Comparison of ENCODE assay signal across 8 cellular contexts in the genomic region with DNA sequence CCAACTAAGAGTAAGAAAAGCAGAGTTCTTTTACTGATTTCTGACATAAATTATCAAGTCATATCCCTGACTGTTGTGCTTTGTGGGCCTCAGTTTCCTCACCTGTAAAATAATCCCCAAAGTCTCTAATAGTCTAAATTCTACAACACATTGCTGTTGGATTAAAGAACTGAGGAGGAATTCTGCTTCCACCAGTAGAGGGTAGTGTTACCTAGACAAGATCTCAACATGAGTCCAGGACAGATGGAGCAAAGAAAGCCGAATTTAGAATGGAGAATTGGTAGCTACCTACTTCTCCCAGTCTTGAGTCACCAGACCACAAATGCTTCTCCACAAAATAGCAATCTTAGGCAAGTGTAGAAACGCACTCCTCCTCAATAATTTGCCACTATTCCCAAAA.
DNase-seq lines count a peak whose midpoint lies in the region; ATAC-seq and TF ChIP-seq lines count a peak whose summit lies in the region.

No MANE protein-coding gene starts in this region.

- no peaks in the 10 kb centered on the region for H3K79me2 ChIP-seq in hepatocyte

- no peak overlapping the region for H3K4me2 ChIP-seq in hepatocyte

- H3K27me3 ChIP-seq in hepatocyte = no peaks in the 10 kb centered on the region

- no peaks in the 10 kb centered on the region for H3K9me3 ChIP-seq in hepatocyte (ENCODE audit: low read depth)

- no peak overlapping the region for H3K4me3 ChIP-seq in hepatocyte

- H3K27me3 Mint-ChIP-seq in activated naive CD8-positive, alpha-beta T cell treated with anti-CD3 and anti-CD28 coated beads for 36 hours = no peaks in the 10 kb centered on the region
- H3K27me3 Mint-ChIP-seq in activated CD8-positive, alpha-beta memory T cell treated with anti-CD3 and anti-CD28 coated beads, Interleukin-2, amount 10 ng/mL, durations not matched to agents 7 days and 5 days = no peaks in the 10 kb centered on the region

- no peak for ATAC-seq in activated CD8-positive, alpha-beta memory T cell treated with anti-CD3 and anti-CD28 coated beads, Interleukin-2, amount 10 ng/mL, durations not matched to agents 7 days and 5 days
- ATAC-seq in GM19452 (IDR thresholded peaks at IDR 0.05; ENCODE audit: unreplicated experiment) = no peak

- CTCF ChIA-PET in activated CD8-positive, alpha-beta memory T cell treated with anti-CD3 and anti-CD28 coated beads, Interleukin-2, amount 10 ng/mL, durations not matched to agents 7 days and 5 days (lab: Charles Lee) = no interaction called here

- no peaks in the 10 kb centered on the region for H3K9me2 ChIP-seq in hepatocyte (replicated peaks; ENCODE audit: insufficient read depth)

- peak; percentile 62 for TF ChIP-seq CTCF in hepatocyte (IDR thresholded peaks at IDR 0.05; ENCODE audit: poor library complexity)

- H3K4me1 Mint-ChIP-seq in activated naive CD8-positive, alpha-beta T cell treated with anti-CD3 and anti-CD28 coated beads for 36 hours = no peaks in the 10 kb centered on the region
- H3K4me1 Mint-ChIP-seq in activated CD8-positive, alpha-beta memory T cell treated with anti-CD3 and anti-CD28 coated beads, Interleukin-2, amount 10 ng/mL, durations not matched to agents 7 days and 5 days = no peaks in the 10 kb centered on the region

- no peaks in the 10 kb centered on the region for H3K36me3 ChIP-seq in hepatocyte (replicated peaks; ENCODE audit: insufficient read depth, low read depth)

- H3K27ac ChIP-seq in hepatocyte = no peak overlapping the region

- H2AFZ ChIP-seq in hepatocyte = no peak overlapping the region

- no peaks in the 10 kb centered on the region for H3K36me3 Mint-ChIP-seq in activated naive CD8-positive, alpha-beta T cell treated with anti-CD3 and anti-CD28 coated beads for 36 hours
- no peaks in the 10 kb centered on the region for H3K36me3 Mint-ChIP-seq in activated CD8-positive, alpha-beta memory T cell treated with anti-CD3 and anti-CD28 coated beads, Interleukin-2, amount 10 ng/mL, durations not matched to agents 7 days and 5 days

- no peaks in the 10 kb centered on the region for H3K9me3 Mint-ChIP-seq in activated naive CD8-positive, alpha-beta T cell treated with anti-CD3 and anti-CD28 coated beads for 36 hours
- peaks cover 2% of the 10 kb centered on the region for H3K9me3 Mint-ChIP-seq in activated CD8-positive, alpha-beta memory T cell treated with anti-CD3 and anti-CD28 coated beads, Interleukin-2, amount 10 ng/mL, durations not matched to agents 7 days and 5 days (ENCODE audit: low read depth)

- DNase-seq in EH (ENCODE audit: low read depth) = peak; percentile 9
- DNase-seq in HT1080 (ENCODE audit: low read depth) = peak; percentile 27
- peak; percentile 75 for DNase-seq in OCI-M1 (lab: John Stamatoyannopoulos, UW)
- peak; percentile 40 for DNase-seq in hepatocyte (ENCODE audit: low spot score)
- no peak for DNase-seq in activated naive CD8-positive, alpha-beta T cell treated with anti-CD3 and anti-CD28 coated beads for 36 hours
- no peak for DNase-seq in posterior vena cava (ENCODE audit: low spot score)
- no peak for DNase-seq in activated CD8-positive, alpha-beta memory T cell treated with anti-CD3 and anti-CD28 coated beads, Interleukin-2, amount 10 ng/mL, durations not matched to agents 7 days and 5 days

- H3K27ac Mint-ChIP-seq in activated naive CD8-positive, alpha-beta T cell treated with anti-CD3 and anti-CD28 coated beads for 36 hours = no peak overlapping the region
- H3K27ac Mint-ChIP-seq in activated CD8-positive, alpha-beta memory T cell treated with anti-CD3 and anti-CD28 coated beads, Interleukin-2, amount 10 ng/mL, durations not matched to agents 7 days and 5 days = no peak overlapping the region

- no peak overlapping the region for H3K4me3 Mint-ChIP-seq in activated naive CD8-positive, alpha-beta T cell treated with anti-CD3 and anti-CD28 coated beads for 36 hours
- H3K4me3 Mint-ChIP-seq in activated CD8-positive, alpha-beta memory T cell treated with anti-CD3 and anti-CD28 coated beads, Interleukin-2, amount 10 ng/mL, durations not matched to agents 7 days and 5 days = no peak overlapping the region

- no peaks in the 10 kb centered on the region for H4K20me1 ChIP-seq in hepatocyte (ENCODE audit: insufficient read depth, poor library complexity, severe bottlenecking)

- 8% methylated on average over 2 of the region's 2 CpGs for WGBS in hepatocyte (ENCODE audit: low lambda C conversion rate, missing lambda C conversion rate)

- H3K4me1 ChIP-seq in hepatocyte (ENCODE audit: insufficient read depth) = no peaks in the 10 kb centered on the region

- intact Hi-C loops in posterior vena cava (cut with DNase I) = no loop called here

Comparison
In these comparisons a context has a peak if more than half of its experiments do, and no peak if none do; other contexts are left out.
1. DNase-seq: peak in EH (single experiment), HT1080 (single experiment), OCI-M1 (single experiment) and hepatocyte (single experiment); none in activated naive CD8-positive, alpha-beta T cell treated with anti-CD3 and anti-CD28 coated beads for 36 hours (single experiment), posterior vena cava (single experiment) and activated CD8-positive, alpha-beta memory T cell treated with anti-CD3 and anti-CD28 coated beads, Interleukin-2, amount 10 ng/mL, durations not matched to agents 7 days and 5 days (single experiment).